In the genomic region with DNA sequence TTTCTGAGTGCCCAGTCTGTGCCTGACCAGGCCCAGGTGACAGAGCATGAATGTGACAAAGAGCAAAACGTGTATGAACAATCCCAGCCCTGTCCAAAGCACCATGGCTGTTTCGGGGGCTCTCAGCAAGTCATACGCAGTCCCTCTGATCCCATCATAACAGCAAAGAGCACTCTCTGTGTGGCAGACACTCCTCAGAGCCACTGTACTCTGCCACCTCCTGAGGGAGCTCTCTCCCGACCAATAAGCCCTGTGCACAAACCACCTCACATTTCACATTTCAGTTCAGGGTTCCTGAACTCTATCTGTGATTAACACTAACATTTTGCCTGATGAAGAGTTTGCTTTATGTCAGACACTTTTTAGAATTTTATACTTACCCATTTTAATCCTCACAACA, we compare ENCODE assay signal across 13 cellular contexts.
DNase-seq lines count a peak whose midpoint lies in the region; ATAC-seq and TF ChIP-seq lines count a peak whose summit lies in the region.
"Had no signal": no experiment of that assay in that cellular context is flagged by ENCODE, and none has a peak within 500 bp of the region (broad histone marks: within the 10 kb centered on the region; RNA-seq: fewer than 3 reads in every experiment).

No MANE protein-coding gene starts in this region.

- no peaks in the 10 kb centered on the region for H3K9me3 ChIP-seq in RWPE2 (ENCODE audit: severe bottlenecking)
- H3K9me3 ChIP-seq: spleen had no signal

- H3K27ac ChIP-seq in RWPE2 (ENCODE audit: poor library complexity, severe bottlenecking), result no peak overlapping the region

- intact Hi-C loops in head of caudate nucleus (cut with DNase I), result no loop called here

- peaks cover 7% of the 10 kb centered on the region for H3K36me3 ChIP-seq in RWPE2 (ENCODE audit: low read depth)

- H3K4me1 ChIP-seq in RWPE2 (ENCODE audit: insufficient read depth, poor library complexity, severe bottlenecking), result peaks cover 2% of the 10 kb centered on the region

- H3K27me3 ChIP-seq in RWPE2 (ENCODE audit: insufficient read depth, poor library complexity, severe bottlenecking), result no peaks in the 10 kb centered on the region
- H3K27me3 ChIP-seq: spleen had no signal

- TF ChIP-seq CTCF in RWPE2 (IDR thresholded peaks at IDR 0.05; ENCODE audit: poor library complexity, severe bottlenecking), result peak; percentile 8

- H3K4me3 ChIP-seq in RWPE2 (ENCODE audit: severe bottlenecking), result no peak overlapping the region
- H3K4me3 ChIP-seq: spleen had no signal

- ATAC-seq in RWPE2 (ENCODE audit: low read depth), result no peak
- no peak for ATAC-seq in HG03196 (IDR thresholded peaks at IDR 0.05; ENCODE audit: unreplicated experiment)
- ATAC-seq: stimulated activated naive B cell treated with anti-CD40 and anti-IgM and Interleukin-4, amounts not matched to agents 10 μg/mL and 1 μg/mL and 100 μg/mL, for 72 hours had no signal

- peak; percentile 67 for DNase-seq in Ammon's horn (ENCODE audit: low spot score)
- peak; percentile 7 for DNase-seq in GF-D8 (lab: John Stamatoyannopoulos, UW)
- DNase-seq in RWPE2 (ENCODE audit: low spot score), result no peak
- peak in 27 of 42 donors; percentile 22 to 84 (median 46) for DNase-seq in head of caudate nucleus
- no peak for DNase-seq in NCI-H2171 treated with DMSO at 0.1 percent for 48 hours (lab: John Stamatoyannopoulos, UW)
- no peak for DNase-seq in T1000 (lab: John Stamatoyannopoulos, UW)
- DNase-seq in SW 1271 (lab: John Stamatoyannopoulos, UW), result no peak
- DNase-seq: activated CD4-positive, alpha-beta T cell treated with anti-CD3 and anti-CD28 coated beads, Interleukin-2, amount 50 U/mL, for 1 hour; NCI-H2029 treated with DMSO at 0.1 percent for 48 hours; SHP77; stimulated activated naive B cell treated with anti-CD40 and anti-IgM and Interleukin-4, amounts not matched to agents 10 μg/mL and 1 μg/mL and 100 μg/mL, for 72 hours had no signal

Comparison
In these comparisons a context has a peak if more than half of its experiments do, and no peak if none do; other contexts are left out.
1. DNase-seq: peak in Ammon's horn (single experiment), GF-D8 (single experiment) and head of caudate nucleus (27 of 42); none in RWPE2 (single experiment), NCI-H2171 treated with DMSO at 0.1 percent for 48 hours (single experiment), T1000 (single experiment) and SW 1271 (0 of 2).